Comparison of ENCODE assay signal across 22 cellular contexts in the genomic region with DNA sequence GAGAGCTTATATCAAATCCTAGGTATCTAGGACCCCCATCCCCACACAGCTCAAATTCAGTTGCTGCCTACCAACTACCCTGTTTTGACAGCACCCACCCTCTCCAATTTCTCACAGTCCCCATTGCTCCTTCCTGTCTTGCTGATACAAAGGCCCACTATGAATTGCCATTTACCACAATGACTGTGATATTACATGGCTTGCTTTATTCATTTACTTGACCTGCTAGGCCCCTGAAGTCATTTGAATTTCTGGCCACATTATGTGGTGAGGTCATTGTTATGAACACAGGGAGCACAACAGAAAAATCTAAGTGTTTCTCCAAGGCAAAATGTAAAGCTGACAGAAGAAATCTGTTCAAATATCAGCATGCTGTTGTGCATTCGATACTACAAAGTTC.
DNase-seq lines count a peak whose midpoint lies in the region; ATAC-seq, FAIRE-seq and TF ChIP-seq lines count a peak whose summit lies in the region.
"Had no signal": no experiment of that assay in that cellular context is flagged by ENCODE, and none has a peak within 500 bp of the region (broad histone marks: within the 10 kb centered on the region; RNA-seq: fewer than 3 reads in every experiment).

No MANE protein-coding gene starts in this region.

- no peak overlapping the region for H3K27ac ChIP-seq in GM12878 (ENCODE audit: control insufficient read depth, insufficient read depth)
- H3K27ac ChIP-seq in tibial nerve: peak overlapping the region in 2 of 4 donors; percentile 26 to 66
- H3K27ac ChIP-seq: BLaER1 treated with 17β-estradiol and CSF1 and Interleukin-3, amounts not matched to agents 10 nM and 100 nM; sigmoid colon; uterus had no signal

- POLR2A ChIA-PET in GM12878 (lab: Charles Lee): no interaction called here

- in situ Hi-C loops in GM12878 (cut with MboI): no loop called here

- BruUV-seq in GM12878 (replicated peaks; lab: Mats Ljungman, UMichigan): no TSS peak

- CTCF ChIA-PET in GM12878 (lab: Yijun Ruan, JAX): interaction anchor here (1.2 kb wide), 1 partner anchor 345 kb away, joined by 3 read pairs; no protein-coding TSS in a partner anchor

- intact Hi-C loops in GM12878 (cut with micrococcal nuclease; ENCODE audit: unreplicated experiment): loop anchor here (1.0 to 10.0 kb wide), 2 partner anchors 104 to 416 kb away; no protein-coding TSS in a partner anchor

- no peak for TF ChIP-seq CTCF in GM12878 (IDR thresholded peaks at IDR 0.05 in 2 of 3, conservative IDR thresholded peaks at IDR 0.05 in 1 of 3; ENCODE audit: control insufficient read depth in 2 of 3, extremely low read depth in 1 of 3, insufficient read depth in 1 of 3, low read depth in 3 of 3, low read length in 3 of 3)
- no peak for TF ChIP-seq CTCF in tibial nerve (IDR thresholded peaks at IDR 0.05)
- no peak for TF ChIP-seq CTCF in BE2C (IDR thresholded peaks at IDR 0.05; ENCODE audit: low read depth, low read length)
- TF ChIP-seq CTCF in HFFc6 (IDR thresholded peaks at IDR 0.05): no peak

- no peak overlapping the region for H3K27ac Mint-ChIP-seq in HFFc6
- H3K27ac Mint-ChIP-seq: activated naive CD8-positive, alpha-beta T cell treated with anti-CD3 and anti-CD28 coated beads for 36 hours had no signal

- H3K9me3 ChIP-seq in GM12878 (replicated peaks; ENCODE audit: control insufficient read depth, insufficient read depth, low read length): no peaks in the 10 kb centered on the region; the same call in 2 of the 3 replicates
- no peaks in the 10 kb centered on the region for H3K9me3 ChIP-seq in tibial nerve
- H3K9me3 ChIP-seq in BE2C: no peaks in the 10 kb centered on the region
- H3K9me3 ChIP-seq: sigmoid colon, uterus had no signal

- peaks cover 14% of the 10 kb centered on the region; the same call in 1 of the 2 replicates for H3K9me3 Mint-ChIP-seq in HFFc6
- H3K9me3 Mint-ChIP-seq: activated naive CD8-positive, alpha-beta T cell treated with anti-CD3 and anti-CD28 coated beads for 36 hours; nephron had no signal

- H3K4me2 ChIP-seq in GM12878 (ENCODE audit: control insufficient read depth, insufficient read depth): no peak overlapping the region
- H3K4me2 ChIP-seq: BLaER1 treated with 17β-estradiol and CSF1 and Interleukin-3, amounts not matched to agents 10 nM and 100 nM had no signal

- peak in 1 of 2 experiments; percentile 21; a peak in 1 of 4 replicates for TF ChIP-seq EP300 in GM12878 (IDR thresholded peaks at IDR 0.05; ENCODE audit: borderline replicate concordance in 1 of 2, control insufficient read depth in 1 of 2, low read depth in 2 of 2, low read length in 2 of 2)
- TF ChIP-seq EP300 in tibial nerve (IDR thresholded peaks at IDR 0.05): no peak

- no peak overlapping the region for H3K9ac ChIP-seq in GM12878 (ENCODE audit: control insufficient read depth, insufficient read depth, low read length)
- H3K9ac ChIP-seq: BLaER1 treated with 17β-estradiol and CSF1 and Interleukin-3, amounts not matched to agents 10 nM and 100 nM had no signal

- DNase-seq in GM12878 (ENCODE audit: low read depth, low spot score) (no peak), superior temporal gyrus (ENCODE audit: extremely low spot score) (peak; percentile 20), tibial nerve (ENCODE audit: low spot score in 2 of 2) (no peak), BE2C (no peak), HFFc6 (no peak)
- DNase-seq: activated CD4-positive, CD25-positive, alpha-beta regulatory T cell treated with anti-CD3 and anti-CD28 coated beads, Interleukin-2, amount 50 U/mL, for 72 hours; activated naive CD8-positive, alpha-beta T cell treated with anti-CD3 and anti-CD28 coated beads for 36 hours; DND-41; erythroblast; HCEC 1CT; KBM-7; NCI-H1694; NCI-H526 treated with DMSO at 0.1 percent for 48 hours; RPMI8226; sigmoid colon; stimulated activated CD4-positive, alpha-beta T cell treated with anti-CD3 and anti-CD28 coated beads, Interleukin-4, amount 100 ng/mL, for 24 hours; uterus had no signal

- ATAC-seq in GM19438 (IDR thresholded peaks at IDR 0.05; ENCODE audit: low read depth, unreplicated experiment): peak; percentile 54
- peak; percentile 78 for ATAC-seq in HG03196 (IDR thresholded peaks at IDR 0.05; ENCODE audit: unreplicated experiment)
- peak; percentile 81 for ATAC-seq in GM12878

- H3K27me3 ChIP-seq in GM12878 (replicated peaks in 1 of 2; ENCODE audit: control insufficient read depth in 2 of 2, insufficient read depth in 2 of 2, low read length in 1 of 2): no peaks in the 10 kb centered on the region
- no peaks in the 10 kb centered on the region for H3K27me3 ChIP-seq in tibial nerve
- H3K27me3 ChIP-seq in BE2C: no peaks in the 10 kb centered on the region
- H3K27me3 ChIP-seq: BLaER1 treated with 17β-estradiol and CSF1 and Interleukin-3, amounts not matched to agents 10 nM and 100 nM; sigmoid colon; uterus had no signal

- H3K36me3 Mint-ChIP-seq in HFFc6 (ENCODE audit: low read depth): no peaks in the 10 kb centered on the region
- H3K36me3 Mint-ChIP-seq: activated naive CD8-positive, alpha-beta T cell treated with anti-CD3 and anti-CD28 coated beads for 36 hours had no signal

- H3K4me1 ChIP-seq in GM12878 (ENCODE audit: control insufficient read depth, insufficient read depth, low read length) (no peaks in the 10 kb centered on the region), tibial nerve (peaks cover 0 to 22% (median 3%) of the 10 kb centered on the region in 4 donors), BE2C (no peaks in the 10 kb centered on the region)
- H3K4me1 ChIP-seq: sigmoid colon, uterus had no signal

- H3K36me3 ChIP-seq in GM12878 (ENCODE audit: control insufficient read depth in 2 of 2, insufficient read depth in 2 of 2, low read length in 1 of 2) (no peaks in the 10 kb centered on the region), tibial nerve (no peaks in the 10 kb centered on the region), BE2C (no peaks in the 10 kb centered on the region)
- H3K36me3 ChIP-seq: BLaER1 treated with 17β-estradiol and CSF1 and Interleukin-3, amounts not matched to agents 10 nM and 100 nM; sigmoid colon; uterus had no signal

- no peak for TF ChIP-seq RAD21 in GM12878 (IDR thresholded peaks at IDR 0.05; ENCODE audit: insufficient read depth, low read depth, low read length)

- no peaks in the 10 kb centered on the region for H4K20me1 ChIP-seq in GM12878 (ENCODE audit: control insufficient read depth, insufficient read depth)
- H4K20me1 ChIP-seq: BLaER1 treated with 17β-estradiol and CSF1 and Interleukin-3, amounts not matched to agents 10 nM and 100 nM had no signal

- no peak for TF ChIP-seq POLR2A in GM12878 (IDR thresholded peaks at IDR 0.05; ENCODE audit: low read depth, low read length)
- TF ChIP-seq POLR2A in tibial nerve (IDR thresholded peaks at IDR 0.05): no peak

- H3K4me3 ChIP-seq in GM12878: no peak overlapping the region
- no peak overlapping the region for H3K4me3 ChIP-seq in tibial nerve
- H3K4me3 ChIP-seq in BE2C (ENCODE audit: low read depth, low read length): no peak overlapping the region
- H3K4me3 ChIP-seq: BLaER1 treated with 17β-estradiol and CSF1 and Interleukin-3, amounts not matched to agents 10 nM and 100 nM; sigmoid colon; uterus had no signal

- WGBS in GM12878 (ENCODE audit: insufficient coverage, insufficient replicate concordance, low lambda C conversion rate, missing lambda C conversion rate): 0% methylated on average over 1 of the region's 1 CpG
- 32 to 56% methylated on average over 1 of the region's 1 CpG for WGBS in tibial nerve, 2 donors

- no peak overlapping the region for H2AFZ ChIP-seq in GM12878 (ENCODE audit: control insufficient read depth, low read depth, low read length)

- no peaks in the 10 kb centered on the region for H3K4me1 Mint-ChIP-seq in HFFc6 (ENCODE audit: low read depth)
- H3K4me1 Mint-ChIP-seq: activated naive CD8-positive, alpha-beta T cell treated with anti-CD3 and anti-CD28 coated beads for 36 hours; nephron had no signal

- SMC1A ChIA-PET in GM12878 (lab: Charles Lee; ENCODE audit: uncharacterized antibody, unreplicated experiment): interaction anchor here (0.9 to 1.7 kb wide), 7 partner anchors 9 to 104 kb away, joined by 3 to 6 read pairs (median 3); no protein-coding TSS in a partner anchor

- H3K27me3 Mint-ChIP-seq in HFFc6 (ENCODE audit: insufficient read depth): no peaks in the 10 kb centered on the region

- RAD21 ChIA-PET in GM12878 (lab: Charles Lee; ENCODE audit: unreplicated experiment): interaction anchor here (0.9 kb wide), 1 partner anchor 260 kb away, joined by 5 read pairs; no protein-coding TSS in a partner anchor

- no peak for FAIRE-seq in GM12878 (lab: Jason Lieb, UNC)
- FAIRE-seq: GM12891 had no signal

- H3K4me3 Mint-ChIP-seq in HFFc6: no peak overlapping the region
- H3K4me3 Mint-ChIP-seq: activated naive CD8-positive, alpha-beta T cell treated with anti-CD3 and anti-CD28 coated beads for 36 hours; nephron had no signal

- H3K79me2 ChIP-seq in GM12878 (ENCODE audit: control insufficient read depth, insufficient read depth, low read length): no peaks in the 10 kb centered on the region

TF ChIP-seq in GM12878, 131 proteins besides CTCF, POLR2A, EP300 and RAD21 (continues in another document):
- TF ChIP-seq MEF2B (IDR thresholded peaks at IDR 0.05; ENCODE audit: partially characterized antibody, poor library complexity, severe bottlenecking) (peak; percentile 18), IKZF2 (IDR thresholded peaks at IDR 0.05) (0 out of 4 replicates have a peak, but pooled peaks of 1 of the 2 experiments have one; percentile 26), ZNF274 (IDR thresholded peaks at IDR 0.05; ENCODE audit: insufficient read depth, insufficient read length) (no peak), TARDBP (IDR thresholded peaks at IDR 0.05; ENCODE audit: borderline replicate concordance) (no peak), NFXL1 (IDR thresholded peaks at IDR 0.05; ENCODE audit: borderline replicate concordance) (no peak), NR2C2 (IDR thresholded peaks at IDR 0.05; ENCODE audit: borderline replicate concordance, control insufficient read depth, insufficient read length, low read depth) (no peak)
- TF ChIP-seq, protein P1, sequence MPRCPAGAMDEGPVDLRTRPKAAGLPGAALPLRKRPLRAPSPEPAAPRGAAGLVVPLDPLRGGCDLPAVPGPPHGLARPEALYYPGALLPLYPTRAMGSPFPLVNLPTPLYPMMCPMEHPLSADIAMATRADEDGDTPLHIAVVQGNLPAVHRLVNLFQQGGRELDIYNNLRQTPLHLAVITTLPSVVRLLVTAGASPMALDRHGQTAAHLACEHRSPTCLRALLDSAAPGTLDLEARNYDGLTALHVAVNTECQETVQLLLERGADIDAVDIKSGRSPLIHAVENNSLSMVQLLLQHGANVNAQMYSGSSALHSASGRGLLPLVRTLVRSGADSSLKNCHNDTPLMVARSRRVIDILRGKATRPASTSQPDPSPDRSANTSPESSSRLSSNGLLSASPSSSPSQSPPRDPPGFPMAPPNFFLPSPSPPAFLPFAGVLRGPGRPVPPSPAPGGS (IDR thresholded peaks at IDR 0.05; ENCODE audit: borderline replicate concordance, insufficient read depth, low read depth, low read length, poor library complexity, severe bottlenecking): no peak
